2 cellular contexts compared by ENCODE assay signal in genomic region chr17:41956522-41956921, GRCh38.
A peak's percentile ranks its signal among the peaks of the same experiment; 100 is the strongest.
TF ChIP-seq lines count a peak whose summit lies in the region.

No MANE protein-coding gene starts in this region.

TF ChIP-seq in HEK293T, 16 proteins besides CTCF, POLR2A, EP300 and RAD21:
- TF ChIP-seq BHLHE40 (IDR thresholded peaks at IDR 0.05; ENCODE audit: borderline replicate concordance) (no peak), ZNF384 (IDR thresholded peaks at IDR 0.05) (peak; percentile 58; the same call in 1 of the 2 replicates)

TF ChIP-seq in H1, 55 proteins besides CTCF, POLR2A, EP300 and RAD21:
- TF ChIP-seq GTF2F1 (IDR thresholded peaks at IDR 0.05; ENCODE audit: borderline replicate concordance, low read depth, low read length), result no peak
- TF ChIP-seq CTBP2 (IDR thresholded peaks at IDR 0.05; ENCODE audit: borderline replicate concordance, insufficient read depth, insufficient read length, low read length), result no peak
- no peak for TF ChIP-seq GABPA (IDR thresholded peaks at IDR 0.05; ENCODE audit: borderline replicate concordance, insufficient read depth, low read length)
- TF ChIP-seq SAP30 (IDR thresholded peaks at IDR 0.05; ENCODE audit: insufficient read depth, insufficient replicate concordance, low read length), result no peak
- TF ChIP-seq POU5F1 (IDR thresholded peaks at IDR 0.05; ENCODE audit: low read depth, low read length), result no peak
- TF ChIP-seq NRF1 (IDR thresholded peaks at IDR 0.05; ENCODE audit: low read depth, low read length), result no peak
- no peak for TF ChIP-seq CREB1 (IDR thresholded peaks at IDR 0.05)
- no peak for TF ChIP-seq CHD7 (IDR thresholded peaks at IDR 0.05; ENCODE audit: insufficient replicate concordance, low read length)
- TF ChIP-seq ATF3 (IDR thresholded peaks at IDR 0.05; ENCODE audit: insufficient read depth, low read depth, low read length), result no peak
- TF ChIP-seq TEAD4 (IDR thresholded peaks at IDR 0.05; ENCODE audit: low read depth, low read length), result no peak
- TF ChIP-seq USF2 (IDR thresholded peaks at IDR 0.05; ENCODE audit: low read length), result no peak
- no peak for TF ChIP-seq JUN (IDR thresholded peaks at IDR 0.05; ENCODE audit: low read depth, low read length)
- TF ChIP-seq TAF7 (optimal IDR thresholded peaks at IDR 0.05; ENCODE audit: borderline replicate concordance, low read depth, low read length), result no peak
- TF ChIP-seq KDM5A (IDR thresholded peaks at IDR 0.05; ENCODE audit: low read length), result no peak
- TF ChIP-seq BCL11A (IDR thresholded peaks at IDR 0.05; ENCODE audit: low read depth in 2 of 2, low read length in 2 of 2), result no peak
- no peak for TF ChIP-seq TBP (IDR thresholded peaks at IDR 0.05; ENCODE audit: low read depth, low read length)
- TF ChIP-seq CBX5 (IDR thresholded peaks at IDR 0.05; ENCODE audit: low read depth, low read length), result no peak
- TF ChIP-seq SIX5 (IDR thresholded peaks at IDR 0.05; ENCODE audit: low read depth, low read length), result no peak
TF ChIP-seq in H1: peak in this region for 0.
